Comparison of ENCODE assay signal across 9 cellular contexts in the genomic region with DNA sequence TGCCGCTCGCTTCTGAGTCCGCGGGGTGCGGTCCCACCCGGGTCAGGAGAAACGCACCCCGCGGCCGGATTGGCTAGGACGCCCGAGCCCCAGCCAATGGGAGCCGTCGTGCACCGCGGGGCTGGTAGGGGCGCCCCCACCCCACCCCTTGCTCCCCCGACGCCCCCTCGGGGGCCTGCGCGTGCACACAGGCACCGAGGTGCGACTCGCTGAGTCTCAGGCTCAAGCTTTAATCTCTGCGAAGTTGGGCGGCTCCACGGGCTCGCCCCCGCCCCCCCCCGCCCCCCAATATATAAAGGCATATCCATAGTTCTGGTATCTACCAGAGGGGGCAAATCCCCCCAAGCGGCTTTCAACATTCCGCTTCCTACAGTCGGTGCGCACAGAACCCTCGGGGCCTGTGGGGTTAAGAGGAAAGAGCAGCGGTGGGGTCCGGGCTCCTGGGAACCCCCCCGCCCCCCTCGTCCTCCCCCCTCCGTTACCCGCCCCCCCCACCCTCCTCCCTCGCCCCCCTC. TPM values are rescaled to one million over a fixed set of nuclear protein-coding genes. Genes with fewer than 3 reads are reported as not detected.
DNase-seq lines count a peak whose midpoint lies in the region; ATAC-seq, FAIRE-seq and TF ChIP-seq lines count a peak whose summit lies in the region.
"Had no signal": no experiment of that assay in that cellular context is flagged by ENCODE, and none has a peak within 500 bp of the region (broad histone marks: within the 10 kb centered on the region; RNA-seq: fewer than 3 reads in every experiment).

A gene with protein sequence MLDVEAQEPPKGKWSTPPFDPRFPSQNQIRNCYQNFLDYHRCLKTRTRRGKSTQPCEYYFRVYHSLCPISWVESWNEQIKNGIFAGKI (minus strand): TSS at position 22 of the 515 bp plus-strand sequence. CDS start 198 bp downstream, outside the sequence.

- ATAC-seq in HCT116 (0 out of 2 replicates have a peak, but pooled peaks have one; percentile 6), GM18505 (IDR thresholded peaks at IDR 0.05; ENCODE audit: unreplicated experiment) (no peak), HG03196 (IDR thresholded peaks at IDR 0.05; ENCODE audit: unreplicated experiment) (no peak)
- ATAC-seq in activated CD8-positive, alpha-beta T cell treated with anti-CD3 and anti-CD28 coated beads, Interleukin-2, amount 10 ng/mL, durations not matched to agents 7 days and 5 days, result no peak

- CTCF ChIA-PET in HCT116 (lab: Charles Lee), result no interaction called here
- CTCF ChIA-PET in activated CD8-positive, alpha-beta T cell treated with anti-CD3 and anti-CD28 coated beads, Interleukin-2, amount 10 ng/mL, durations not matched to agents 7 days and 5 days (lab: Charles Lee), result interaction anchor here (1.1 kb wide), 1 partner anchor 53 kb away, joined by 3 read pairs; no protein-coding TSS in a partner anchor

- no peak for DNase-seq in HCT116 (ENCODE audit: low read depth, low spot score)
- DNase-seq in activated CD8-positive, alpha-beta T cell treated with anti-CD3 and anti-CD28 coated beads, Interleukin-2, amount 10 ng/mL, durations not matched to agents 7 days and 5 days, result no peak
- no peak for DNase-seq in iPS DF 6.9 (ENCODE audit: low read depth, low spot score)
- DNase-seq in small intestine, result no peak
- DNase-seq in islet precursor cell, result no peak
- no peak for DNase-seq in GM13976 (ENCODE audit: low spot score)
- DNase-seq: NCI-H187 treated with DMSO at 0.1 percent for 48 hours had no signal

- no peaks in the 10 kb centered on the region for H4K20me1 ChIP-seq in HCT116 (ENCODE audit: insufficient read depth)

- H3K27ac ChIP-seq in HCT116 (ENCODE audit: low read depth, low read length) (peak within 1 kb of the TSS; percentile 36; the same call in 1 of the 2 replicates), iPS DF 6.9 (ENCODE audit: low read length) (no peak within 1 kb of the TSS), small intestine (ENCODE audit: low read depth in 1 of 2, low read length in 1 of 2) (no peak within 1 kb of the TSS)

- intact Hi-C loops in HCT116 (cut with micrococcal nuclease), result no loop called here

- H3K4me1 ChIP-seq in HCT116 (ENCODE audit: control insufficient read depth in 1 of 2, insufficient read depth in 2 of 2, low read length in 2 of 2) (peaks cover 2 to 42% of the 10 kb centered on the region in 2 experiments; a peak in 3 of 4 replicates), iPS DF 6.9 (ENCODE audit: control insufficient read depth, insufficient read depth, low read length) (peaks cover 4% of the 10 kb centered on the region), small intestine (ENCODE audit: control insufficient read depth in 2 of 2, insufficient read depth in 1 of 2, low read depth in 1 of 2, low read length in 1 of 2) (peaks cover 0 to 5% of the 10 kb centered on the region in 2 donors)

- no peaks in the 10 kb centered on the region for H3K27me3 ChIP-seq in HCT116 (ENCODE audit: insufficient read depth, low read length)
- H3K27me3 ChIP-seq in iPS DF 6.9 (ENCODE audit: control insufficient read depth, insufficient read depth, low read length), result peaks cover 7% of the 10 kb centered on the region; the same call in 1 of the 2 replicates
- H3K27me3 ChIP-seq in small intestine (ENCODE audit: control insufficient read depth in 2 of 2, insufficient read depth in 2 of 2, low read length in 2 of 2), result peaks cover 6 to 33% of the 10 kb centered on the region in 2 donors

- TF ChIP-seq POLR2A in HCT116 (IDR thresholded peaks at IDR 0.05; ENCODE audit: borderline replicate concordance, extremely low read depth, insufficient read depth, insufficient read length) (no peak), GM18505 (IDR thresholded peaks at IDR 0.05; ENCODE audit: borderline replicate concordance, extremely low read depth, insufficient read depth, insufficient read length) (no peak)

- no TSS peak for BruUV-seq in HCT116 (replicated peaks; lab: Mats Ljungman, UMichigan)

- H3K9me2 ChIP-seq in HCT116 (ENCODE audit: insufficient read depth), result no peaks in the 10 kb centered on the region

- no peaks in the 10 kb centered on the region for H3K9me3 Mint-ChIP-seq in activated CD8-positive, alpha-beta T cell treated with anti-CD3 and anti-CD28 coated beads, Interleukin-2, amount 10 ng/mL, durations not matched to agents 7 days and 5 days (ENCODE audit: insufficient read depth)

- peak within 1 kb of the TSS; percentile 67 for H3K4me3 Mint-ChIP-seq in activated CD8-positive, alpha-beta T cell treated with anti-CD3 and anti-CD28 coated beads, Interleukin-2, amount 10 ng/mL, durations not matched to agents 7 days and 5 days

- H3K4me3 ChIP-seq in HCT116 (replicated peaks in 1 of 2; ENCODE audit: low read depth in 1 of 2, low read length in 2 of 2) (peak within 1 kb of the TSS; percentile 46 to 61), iPS DF 6.9 (ENCODE audit: low read length) (peak within 1 kb of the TSS; percentile 55; the same call in 1 of the 2 replicates), small intestine (ENCODE audit: low read depth in 1 of 2, low read length in 2 of 2) (peak within 1 kb of the TSS; percentile 51 to 57)

- H3K27ac Mint-ChIP-seq in activated CD8-positive, alpha-beta T cell treated with anti-CD3 and anti-CD28 coated beads, Interleukin-2, amount 10 ng/mL, durations not matched to agents 7 days and 5 days, result peak within 1 kb of the TSS; percentile 15

- peaks cover 37% of the 10 kb centered on the region for H3K4me1 Mint-ChIP-seq in activated CD8-positive, alpha-beta T cell treated with anti-CD3 and anti-CD28 coated beads, Interleukin-2, amount 10 ng/mL, durations not matched to agents 7 days and 5 days (ENCODE audit: low read depth)

- H3K79me2 ChIP-seq in HCT116 (ENCODE audit: insufficient read depth, low read length), result no peaks in the 10 kb centered on the region

- no peak for FAIRE-seq in small intestine (lab: Jason Lieb, UNC)

- H3K9ac ChIP-seq in HCT116 (ENCODE audit: low read length), result peak within 1 kb of the TSS; percentile 59

- peaks cover 42% of the 10 kb centered on the region for H3K27me3 Mint-ChIP-seq in activated CD8-positive, alpha-beta T cell treated with anti-CD3 and anti-CD28 coated beads, Interleukin-2, amount 10 ng/mL, durations not matched to agents 7 days and 5 days (ENCODE audit: low read depth)

- RAD21 ChIA-PET in HCT116 (lab: Charles Lee; ENCODE audit: low non-redundant PET in 1 of 2, low total read pairs in 2 of 2, uncharacterized antibody in 2 of 2, unreplicated experiment in 2 of 2), result no interaction called here

- POLR2A ChIA-PET in HCT116 (lab: Charles Lee), result no interaction called here
- POLR2A ChIA-PET in activated CD8-positive, alpha-beta T cell treated with anti-CD3 and anti-CD28 coated beads, Interleukin-2, amount 10 ng/mL, durations not matched to agents 7 days and 5 days (lab: Charles Lee), result no interaction called here

- peak within 1 kb of the TSS; percentile 92 for H3K4me2 ChIP-seq in HCT116 (ENCODE audit: low read length)

- H2AFZ ChIP-seq in HCT116 (ENCODE audit: low read depth, low read length, poor library complexity, severe bottlenecking), result peak within 1 kb of the TSS; percentile 61

- no CpG with 5 or more reads among the region's 43 CpGs for WGBS in iPS DF 6.9 (ENCODE audit: insufficient coverage, insufficient read length)
- 2 to 3% (median 2%) methylated on average over 22 to 41 of the region's 43 CpGs for WGBS in small intestine, 3 donors

- H3K36me3 ChIP-seq in HCT116 (ENCODE audit: control insufficient read depth in 1 of 2, insufficient read depth in 2 of 2, low read length in 2 of 2), result no peaks in the 10 kb centered on the region
- H3K36me3 ChIP-seq in iPS DF 6.9 (ENCODE audit: control insufficient read depth, insufficient read depth, low read length), result no peaks in the 10 kb centered on the region
- H3K36me3 ChIP-seq in small intestine (ENCODE audit: control insufficient read depth in 2 of 2, insufficient read depth in 2 of 2, low read length in 2 of 2), result no peaks in the 10 kb centered on the region

- no peak for TF ChIP-seq RAD21 in HCT116 (IDR thresholded peaks at IDR 0.05; ENCODE audit: low read depth)

- TF ChIP-seq CTCF in HCT116 (IDR thresholded peaks at IDR 0.05 in 2 of 3, conservative IDR thresholded peaks at IDR 0.05 in 1 of 3; ENCODE audit: borderline replicate concordance in 1 of 3, insufficient read depth in 1 of 3, low read depth in 2 of 3, low read length in 2 of 3), result no peak
- TF ChIP-seq CTCF in GM13976 (IDR thresholded peaks at IDR 0.05; ENCODE audit: borderline replicate concordance, control extremely low read depth, extremely low read depth, insufficient read depth, missing control alignments), result no peak

- H3K36me3 Mint-ChIP-seq in activated CD8-positive, alpha-beta T cell treated with anti-CD3 and anti-CD28 coated beads, Interleukin-2, amount 10 ng/mL, durations not matched to agents 7 days and 5 days (ENCODE audit: low read depth), result no peaks in the 10 kb centered on the region

- in situ Hi-C loops in GM13976 (cut with MboI; ENCODE audit: low sequenced_read_pairs, unreplicated experiment), result no loop called here

- H3K9me3 ChIP-seq in HCT116 (ENCODE audit: control insufficient read depth in 1 of 2, insufficient read depth in 1 of 2, low read depth in 1 of 2, low read length in 2 of 2) (no peaks in the 10 kb centered on the region), iPS DF 6.9 (ENCODE audit: control insufficient read depth, insufficient read depth, low read length) (no peaks in the 10 kb centered on the region), small intestine (ENCODE audit: control insufficient read depth, low read depth) (no peaks in the 10 kb centered on the region)

TF ChIP-seq in HCT116, 20 proteins besides CTCF, POLR2A, EP300 and RAD21 (continues in another document):
- TF ChIP-seq, protein P1, sequence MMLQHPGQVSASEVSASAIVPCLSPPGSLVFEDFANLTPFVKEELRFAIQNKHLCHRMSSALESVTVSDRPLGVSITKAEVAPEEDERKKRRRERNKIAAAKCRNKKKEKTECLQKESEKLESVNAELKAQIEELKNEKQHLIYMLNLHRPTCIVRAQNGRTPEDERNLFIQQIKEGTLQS (IDR thresholded peaks at IDR 0.05), result no peak
- no peak for TF ChIP-seq ZNF274 (IDR thresholded peaks at IDR 0.05; ENCODE audit: low read depth, low read length)
- no peak for TF ChIP-seq POLR2AphosphoS5 (IDR thresholded peaks at IDR 0.05; ENCODE audit: low read depth, low read length)
- TF ChIP-seq CEBPB (IDR thresholded peaks at IDR 0.05; ENCODE audit: low read depth), result no peak
- TF ChIP-seq ZFX (IDR thresholded peaks at IDR 0.05), result no peak
- no peak for TF ChIP-seq FOSL1 (IDR thresholded peaks at IDR 0.05; ENCODE audit: low read depth)
- no peak for TF ChIP-seq TCF7L2 (IDR thresholded peaks at IDR 0.05; ENCODE audit: borderline replicate concordance, extremely low read depth, insufficient read depth, insufficient read length)
- TF ChIP-seq ELF1 (IDR thresholded peaks at IDR 0.05; ENCODE audit: borderline replicate concordance, low read depth), result no peak
- TF ChIP-seq EZH2 (IDR thresholded peaks at IDR 0.05), result no peak
- no peak for TF ChIP-seq YY1 (IDR thresholded peaks at IDR 0.05; ENCODE audit: extremely low read depth, insufficient replicate concordance, low read depth, low read length)

RNA-seq across cellular contexts. Expression of the gene that starts here (rescaled TPM):
- 2.4 TPM for total RNA-seq in HCT116 (2021; ENCODE audit: unreplicated experiment)
- 2.7 and 3.0 TPM in 2 replicates for polyA plus RNA-seq in HCT116 (2012)
- under 1 TPM in 1 of 2 experiments, not detected in 1; 0.34 TPM for total RNA-seq in activated CD8-positive, alpha-beta T cell treated with anti-CD3 and anti-CD28 coated beads, Interleukin-2, amount 10 ng/mL, durations not matched to agents 7 days and 5 days
- polyA plus RNA-seq in small intestine, result under 1 TPM in 1 of 3 donors, not detected in 2; 0.09 TPM
